28 cellular contexts compared by ENCODE assay signal in genomic region chr16:77912617-77913016, GRCh38.
"Had no signal": no experiment of that assay in that cellular context is flagged by ENCODE, and none has a peak within 500 bp of the region (broad histone marks: within the 10 kb centered on the region; RNA-seq: fewer than 3 reads in every experiment).

No MANE protein-coding gene starts in this region.

- H3K4me3 ChIP-seq: gastroesophageal sphincter, pancreas, psoas muscle, sigmoid colon, stomach, thyroid gland, upper lobe of left lung had no signal

- H3K27me3 ChIP-seq: gastroesophageal sphincter, pancreas, sigmoid colon, stomach, thyroid gland, upper lobe of left lung had no signal

- H3K9me3 ChIP-seq: gastroesophageal sphincter, pancreas, psoas muscle, sigmoid colon, stomach, thyroid gland, upper lobe of left lung had no signal

- H3K36me3 ChIP-seq: gastroesophageal sphincter, pancreas, sigmoid colon, stomach, thyroid gland, upper lobe of left lung had no signal

- ATAC-seq: activated CD8-positive, alpha-beta memory T cell treated with anti-CD3 and anti-CD28 coated beads, Interleukin-2, amount 10 ng/mL, durations not matched to agents 7 days and 5 days; activated CD8-positive, alpha-beta T cell treated with anti-CD3 and anti-CD28 coated beads, Interleukin-2, amount 10 ng/mL, durations not matched to agents 7 days and 5 days; activated naive CD8-positive, alpha-beta T cell treated with anti-CD3 and anti-CD28 coated beads, Interleukin-2, amount 50 U/mL, for 24 hours; effector memory CD8-positive, alpha-beta T cell; gastroesophageal sphincter; left cardiac atrium; naive thymus-derived CD4-positive, alpha-beta T cell; pancreas; psoas muscle; stimulated activated effector memory CD8-positive, alpha-beta T cell treated with anti-CD3 and anti-CD28 coated beads, Interleukin-12 subunit alpha, Interleukin-12 subunit beta, amount 100 ng/mL, for 72 hours had no signal

- H3K27ac ChIP-seq: gastroesophageal sphincter, pancreas, psoas muscle, sigmoid colon, stomach, upper lobe of left lung had no signal

- H3K4me1 ChIP-seq: pancreas, psoas muscle, sigmoid colon, stomach, thyroid gland, upper lobe of left lung had no signal

- FAIRE-seq: endothelial cell of umbilical vein, keratinocyte, pancreas, small intestine had no signal

- DNase-seq: activated B cell treated with CpG ODN at 0.5 μM for 24 hours; activated CD8-positive, alpha-beta memory T cell treated with anti-CD3 and anti-CD28 coated beads, Interleukin-2, amount 10 ng/mL, durations not matched to agents 7 days and 5 days; activated CD8-positive, alpha-beta T cell treated with anti-CD3 and anti-CD28 coated beads, Interleukin-2, amount 10 ng/mL, durations not matched to agents 7 days and 5 days; activated naive CD8-positive, alpha-beta T cell treated with anti-CD3 and anti-CD28 coated beads, Interleukin-2, amount 50 U/mL, for 24 hours; activated T-cell treated with anti-CD3 and anti-CD28 coated beads, Interleukin-2, amount 50 U/mL, for 48 hours; amygdala; caudate nucleus; cortex of kidney; effector memory CD8-positive, alpha-beta T cell; head of caudate nucleus; hippocampal formation; left cardiac atrium; mammary epithelial cell; midbrain; naive thymus-derived CD4-positive, alpha-beta T cell; nucleus accumbens; psoas muscle; sigmoid colon; small intestine; stimulated activated CD4-positive, alpha-beta T cell treated with anti-CD3 and anti-CD28 coated beads, Interleukin-4, amount 100 ng/mL, for 24 hours; stomach; thyroid gland; upper lobe of left lung had no signal
